8 cellular contexts compared by ENCODE assay signal in the genomic region with DNA sequence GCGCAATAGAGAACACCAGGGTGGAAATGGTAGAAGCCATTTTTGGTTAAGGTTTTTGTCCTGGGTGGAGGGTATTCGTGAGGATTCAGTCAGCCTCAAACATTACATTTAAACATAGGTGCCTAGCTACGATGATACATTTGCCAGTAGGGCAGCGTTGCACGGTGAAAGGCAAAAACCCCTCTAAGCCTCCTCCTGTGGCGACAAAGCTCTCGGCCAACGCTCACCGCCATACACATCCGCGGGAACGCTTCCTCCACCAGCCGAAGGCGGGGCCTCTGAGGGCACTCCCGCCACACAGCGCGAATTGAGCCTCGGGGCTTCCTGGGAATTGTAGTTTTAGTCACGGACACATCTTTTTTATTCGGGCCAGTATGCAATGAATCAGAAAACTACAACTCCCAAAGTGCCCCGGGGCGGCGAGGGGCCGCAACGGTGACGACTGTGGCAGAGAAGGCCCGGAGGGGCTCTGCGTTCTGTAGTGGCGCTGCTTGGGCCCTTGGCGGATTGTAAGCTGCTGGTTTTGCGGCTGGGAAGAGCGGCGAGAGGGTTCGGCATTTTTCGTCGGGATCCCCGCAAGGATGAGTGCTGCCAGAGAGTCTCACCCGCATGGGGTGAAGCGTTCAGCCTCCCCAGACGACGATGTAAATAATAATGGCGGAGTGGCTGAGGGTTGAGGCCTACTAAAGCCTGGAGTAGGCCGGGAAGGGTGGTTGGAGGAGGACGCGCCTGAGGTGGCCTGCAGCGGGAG.
DNase-seq lines count a peak whose midpoint lies in the region; ATAC-seq lines count a peak whose summit lies in the region.

A gene (plus strand): TSS at position 450 of the 751 bp plus-strand sequence. CDS start 132 bp downstream, at position 582.

- peak within 1 kb of the TSS; percentile 97 to 99 (median 99) for H3K9ac ChIP-seq in BLaER1 treated with 17β-estradiol and CSF1 and Interleukin-3, amounts not matched to agents 10 nM and 100 nM

- no peaks in the 10 kb centered on the region for H3K27me3 ChIP-seq in BLaER1 treated with 17β-estradiol and CSF1 and Interleukin-3, amounts not matched to agents 10 nM and 100 nM

- peak within 1 kb of the TSS; percentile 74 to 85 (median 78) for H3K4me3 ChIP-seq in BLaER1 treated with 17β-estradiol and CSF1 and Interleukin-3, amounts not matched to agents 10 nM and 100 nM

- DNase-seq in NCI-H748 (lab: John Stamatoyannopoulos, UW; ENCODE audit: unreplicated experiment) = peak; percentile 98
- DNase-seq in activated CD4-positive, alpha-beta T cell treated with anti-CD3 and anti-CD28 coated beads, Interleukin-2, amount 50 U/mL, for 1 hour = peak; percentile 93
- DNase-seq in dedifferentiated amniotic fluid mesenchymal stem cell (ENCODE audit: extremely low spot score) = peak; percentile 99
- peak; percentile 99 for DNase-seq in left kidney (ENCODE audit: low read depth, low spot score)
- DNase-seq in stimulated activated CD4-positive, alpha-beta T cell treated with anti-CD3 and anti-CD28 coated beads, Interleukin-2, amount 100 ng/mL, for 24 hours = peak; percentile 92 to 94

- peaks cover 0 to 4% (median 0%) of the 10 kb centered on the region in 11 experiments; a peak in 2 of 22 replicates for H3K9me3 ChIP-seq in BLaER1 treated with 17β-estradiol and CSF1 and Interleukin-3, amounts not matched to agents 10 nM and 100 nM (replicated peaks in 1 of 11)

- peak within 1 kb of the TSS; percentile 81 to 97 (median 91) for H3K4me2 ChIP-seq in BLaER1 treated with 17β-estradiol and CSF1 and Interleukin-3, amounts not matched to agents 10 nM and 100 nM

- H3K4me1 ChIP-seq in BLaER1 treated with 17β-estradiol and CSF1 and Interleukin-3, amounts not matched to agents 10 nM and 100 nM = peaks cover 19 to 45% (median 35%) of the 10 kb centered on the region in 10 experiments

- peak; percentile 92 for ATAC-seq in GM19351 (IDR thresholded peaks at IDR 0.05; ENCODE audit: unreplicated experiment)
- peak; percentile 98 for ATAC-seq in HG03521 (IDR thresholded peaks at IDR 0.05; ENCODE audit: unreplicated experiment)

- peaks cover 4 to 36% (median 32%) of the 10 kb centered on the region in 11 experiments; a peak in 20 of 22 replicates for H3K36me3 ChIP-seq in BLaER1 treated with 17β-estradiol and CSF1 and Interleukin-3, amounts not matched to agents 10 nM and 100 nM

- H3K27ac ChIP-seq in BLaER1 treated with 17β-estradiol and CSF1 and Interleukin-3, amounts not matched to agents 10 nM and 100 nM = peak within 1 kb of the TSS; percentile 97 to 99 (median 98)

- H4K20me1 ChIP-seq in BLaER1 treated with 17β-estradiol and CSF1 and Interleukin-3, amounts not matched to agents 10 nM and 100 nM = peaks cover 34 to 43% (median 39%) of the 10 kb centered on the region in 11 experiments

Comparison
In these comparisons a context has a peak if more than half of its experiments do, and no peak if none do; other contexts are left out.
1. Peak in every context shown above with its lines: DNase-seq, ATAC-seq, H3K4me3 ChIP-seq and H3K27ac ChIP-seq.